In the genomic region with DNA sequence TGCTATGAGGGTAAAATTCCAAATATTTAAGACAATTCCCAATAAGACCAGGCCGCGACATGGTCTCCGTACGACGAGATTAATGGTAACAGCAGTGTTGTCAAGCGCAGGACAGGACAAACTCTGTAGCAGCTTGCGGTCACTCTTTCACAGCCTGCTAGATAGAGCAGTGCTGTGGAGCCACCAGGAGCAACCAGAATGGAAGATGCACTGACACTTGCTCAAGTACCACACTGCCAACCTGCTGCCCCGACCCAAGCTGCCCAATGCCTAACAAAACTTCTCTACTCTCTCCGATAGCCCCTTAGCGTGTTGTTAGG, we compare ENCODE assay signal across 1 cellular context.
A peak's percentile ranks its signal among the peaks of the same experiment; 100 is the strongest.
TF ChIP-seq lines count a peak whose summit lies in the region.

No MANE protein-coding gene starts in this region.

TF ChIP-seq in HEK293, 187 proteins besides CTCF, POLR2A, EP300 and RAD21 (continued from another document):
- TF ChIP-seq, protein P1, sequence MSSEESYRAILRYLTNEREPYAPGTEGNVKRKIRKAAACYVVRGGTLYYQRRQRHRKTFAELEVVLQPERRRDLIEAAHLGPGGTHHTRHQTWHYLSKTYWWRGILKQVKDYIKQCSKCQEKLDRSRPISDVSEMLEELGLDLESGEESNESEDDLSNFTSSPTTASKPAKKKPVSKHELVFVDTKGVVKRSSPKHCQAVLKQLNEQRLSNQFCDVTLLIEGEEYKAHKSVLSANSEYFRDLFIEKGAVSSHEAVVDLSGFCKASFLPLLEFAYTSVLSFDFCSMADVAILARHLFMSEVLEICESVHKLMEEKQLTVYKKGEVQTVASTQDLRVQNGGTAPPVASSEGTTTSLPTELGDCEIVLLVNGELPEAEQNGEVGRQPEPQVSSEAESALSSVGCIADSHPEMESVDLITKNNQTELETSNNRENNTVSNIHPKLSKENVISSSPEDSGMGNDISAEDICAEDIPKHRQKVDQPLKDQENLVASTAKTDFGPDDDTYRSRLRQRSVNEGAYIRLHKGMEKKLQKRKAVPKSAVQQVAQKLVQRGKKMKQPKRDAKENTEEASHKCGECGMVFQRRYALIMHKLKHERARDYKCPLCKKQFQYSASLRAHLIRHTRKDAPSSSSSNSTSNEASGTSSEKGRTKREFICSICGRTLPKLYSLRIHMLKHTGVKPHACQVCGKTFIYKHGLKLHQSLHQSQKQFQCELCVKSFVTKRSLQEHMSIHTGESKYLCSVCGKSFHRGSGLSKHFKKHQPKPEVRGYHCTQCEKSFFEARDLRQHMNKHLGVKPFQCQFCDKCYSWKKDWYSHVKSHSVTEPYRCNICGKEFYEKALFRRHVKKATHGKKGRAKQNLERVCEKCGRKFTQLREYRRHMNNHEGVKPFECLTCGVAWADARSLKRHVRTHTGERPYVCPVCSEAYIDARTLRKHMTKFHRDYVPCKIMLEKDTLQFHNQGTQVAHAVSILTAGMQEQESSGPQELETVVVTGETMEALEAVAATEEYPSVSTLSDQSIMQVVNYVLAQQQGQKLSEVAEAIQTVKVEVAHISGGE (tag by site-specific recombination; conservative IDR thresholded peaks at IDR 0.05; ENCODE audit: low read depth), result no peak
- TF ChIP-seq, protein P2, sequence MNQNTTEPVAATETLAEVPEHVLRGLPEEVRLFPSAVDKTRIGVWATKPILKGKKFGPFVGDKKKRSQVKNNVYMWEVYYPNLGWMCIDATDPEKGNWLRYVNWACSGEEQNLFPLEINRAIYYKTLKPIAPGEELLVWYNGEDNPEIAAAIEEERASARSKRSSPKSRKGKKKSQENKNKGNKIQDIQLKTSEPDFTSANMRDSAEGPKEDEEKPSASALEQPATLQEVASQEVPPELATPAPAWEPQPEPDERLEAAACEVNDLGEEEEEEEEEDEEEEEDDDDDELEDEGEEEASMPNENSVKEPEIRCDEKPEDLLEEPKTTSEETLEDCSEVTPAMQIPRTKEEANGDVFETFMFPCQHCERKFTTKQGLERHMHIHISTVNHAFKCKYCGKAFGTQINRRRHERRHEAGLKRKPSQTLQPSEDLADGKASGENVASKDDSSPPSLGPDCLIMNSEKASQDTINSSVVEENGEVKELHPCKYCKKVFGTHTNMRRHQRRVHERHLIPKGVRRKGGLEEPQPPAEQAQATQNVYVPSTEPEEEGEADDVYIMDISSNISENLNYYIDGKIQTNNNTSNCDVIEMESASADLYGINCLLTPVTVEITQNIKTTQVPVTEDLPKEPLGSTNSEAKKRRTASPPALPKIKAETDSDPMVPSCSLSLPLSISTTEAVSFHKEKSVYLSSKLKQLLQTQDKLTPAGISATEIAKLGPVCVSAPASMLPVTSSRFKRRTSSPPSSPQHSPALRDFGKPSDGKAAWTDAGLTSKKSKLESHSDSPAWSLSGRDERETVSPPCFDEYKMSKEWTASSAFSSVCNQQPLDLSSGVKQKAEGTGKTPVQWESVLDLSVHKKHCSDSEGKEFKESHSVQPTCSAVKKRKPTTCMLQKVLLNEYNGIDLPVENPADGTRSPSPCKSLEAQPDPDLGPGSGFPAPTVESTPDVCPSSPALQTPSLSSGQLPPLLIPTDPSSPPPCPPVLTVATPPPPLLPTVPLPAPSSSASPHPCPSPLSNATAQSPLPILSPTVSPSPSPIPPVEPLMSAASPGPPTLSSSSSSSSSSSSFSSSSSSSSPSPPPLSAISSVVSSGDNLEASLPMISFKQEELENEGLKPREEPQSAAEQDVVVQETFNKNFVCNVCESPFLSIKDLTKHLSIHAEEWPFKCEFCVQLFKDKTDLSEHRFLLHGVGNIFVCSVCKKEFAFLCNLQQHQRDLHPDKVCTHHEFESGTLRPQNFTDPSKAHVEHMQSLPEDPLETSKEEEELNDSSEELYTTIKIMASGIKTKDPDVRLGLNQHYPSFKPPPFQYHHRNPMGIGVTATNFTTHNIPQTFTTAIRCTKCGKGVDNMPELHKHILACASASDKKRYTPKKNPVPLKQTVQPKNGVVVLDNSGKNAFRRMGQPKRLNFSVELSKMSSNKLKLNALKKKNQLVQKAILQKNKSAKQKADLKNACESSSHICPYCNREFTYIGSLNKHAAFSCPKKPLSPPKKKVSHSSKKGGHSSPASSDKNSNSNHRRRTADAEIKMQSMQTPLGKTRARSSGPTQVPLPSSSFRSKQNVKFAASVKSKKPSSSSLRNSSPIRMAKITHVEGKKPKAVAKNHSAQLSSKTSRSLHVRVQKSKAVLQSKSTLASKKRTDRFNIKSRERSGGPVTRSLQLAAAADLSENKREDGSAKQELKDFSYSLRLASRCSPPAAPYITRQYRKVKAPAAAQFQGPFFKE (tag by site-specific recombination; IDR thresholded peaks at IDR 0.05; ENCODE audit: borderline replicate concordance), result no peak
- no peak for TF ChIP-seq ZNF239 (tag by site-specific recombination; IDR thresholded peaks at IDR 0.05)
- no peak for TF ChIP-seq ZNF555 (tag by site-specific recombination; conservative IDR thresholded peaks at IDR 0.05)
- TF ChIP-seq ZNF600 (tag by site-specific recombination; IDR thresholded peaks at IDR 0.05), result peak; percentile 90
- no peak for TF ChIP-seq EGR2 (tag by site-specific recombination; IDR thresholded peaks at IDR 0.05; ENCODE audit: low read depth)
- TF ChIP-seq BCL11A (tag by site-specific recombination; IDR thresholded peaks at IDR 0.05; ENCODE audit: low read depth), result no peak
- TF ChIP-seq, protein P3, sequence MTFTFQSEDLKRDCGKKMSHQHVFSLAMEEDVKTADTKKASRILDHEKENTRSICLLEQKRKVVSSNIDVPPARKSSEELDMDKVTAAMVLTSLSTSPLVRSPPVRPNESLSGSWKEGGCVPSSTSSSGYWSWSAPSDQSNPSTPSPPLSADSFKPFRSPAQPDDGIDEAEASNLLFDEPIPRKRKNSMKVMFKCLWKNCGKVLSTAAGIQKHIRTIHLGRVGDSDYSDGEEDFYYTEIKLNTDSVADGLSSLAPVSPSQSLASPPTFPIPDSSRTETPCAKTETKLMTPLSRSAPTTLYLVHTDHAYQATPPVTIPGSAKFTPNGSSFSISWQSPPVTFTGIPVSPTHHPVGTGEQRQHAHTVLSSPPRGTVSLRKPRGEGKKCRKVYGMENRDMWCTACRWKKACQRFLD (tag by site-specific recombination; IDR thresholded peaks at IDR 0.05), result no peak
- TF ChIP-seq ZNF133 (tag by site-specific recombination; IDR thresholded peaks at IDR 0.05), result no peak
- TF ChIP-seq ZNF202 (tag by site-specific recombination; IDR thresholded peaks at IDR 0.05; ENCODE audit: borderline replicate concordance), result no peak
- TF ChIP-seq KLF1 (tag by site-specific recombination; IDR thresholded peaks at IDR 0.05), result no peak
- no peak for TF ChIP-seq GLI4 (tag by site-specific recombination; IDR thresholded peaks at IDR 0.05)
- TF ChIP-seq ZNF335 (tag by site-specific recombination; conservative IDR thresholded peaks at IDR 0.05), result peak; percentile 68; the same call in 1 of the 2 replicates
- no peak for TF ChIP-seq TCF7L2 (IDR thresholded peaks at IDR 0.05; ENCODE audit: borderline replicate concordance, low read depth, low read length)
- TF ChIP-seq PRDM10 (tag by site-specific recombination; IDR thresholded peaks at IDR 0.05), result 0 out of 2 replicates have a peak, but pooled peaks have one; percentile 7
- TF ChIP-seq SP2 (tag by site-specific recombination; IDR thresholded peaks at IDR 0.05), result no peak
- TF ChIP-seq HIC1 (tag by site-specific recombination; IDR thresholded peaks at IDR 0.05), result peak; percentile 59; the same call in 1 of the 2 replicates
TF ChIP-seq in HEK293: peak in this region for 7.
